10 cellular contexts compared by ENCODE assay signal in the genomic region with DNA sequence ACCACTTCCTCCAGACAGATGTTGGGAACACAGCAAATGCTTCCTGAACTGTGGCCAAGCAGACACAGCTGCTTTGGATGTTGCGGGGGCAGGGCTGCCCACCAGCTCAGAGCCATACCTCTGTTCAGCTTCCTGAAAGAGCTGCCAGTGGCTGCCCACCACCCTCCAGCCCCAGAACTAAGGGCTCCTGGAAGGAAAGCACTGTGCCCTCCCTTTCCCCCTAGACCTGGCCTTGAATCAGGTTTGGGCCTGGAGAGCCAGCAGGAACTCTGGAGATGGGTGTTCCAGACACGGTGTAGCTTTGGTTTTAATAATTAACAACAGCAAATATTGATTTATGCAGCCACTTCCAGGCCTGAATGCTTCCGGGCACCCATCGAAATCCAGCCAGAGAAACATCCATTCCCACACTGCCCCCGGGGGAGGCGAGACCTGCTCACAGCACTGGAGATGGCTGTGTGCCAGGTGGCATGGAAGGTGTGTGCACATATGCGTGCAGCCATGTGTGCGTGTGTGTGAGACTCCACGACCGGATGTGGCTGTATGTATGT. TPM values are rescaled to one million over a fixed set of nuclear protein-coding genes. Genes with fewer than 3 reads are reported as not detected.
DNase-seq lines count a peak whose midpoint lies in the region; ATAC-seq and TF ChIP-seq lines count a peak whose summit lies in the region.
"Had no signal": no experiment of that assay in that cellular context is flagged by ENCODE, and none has a peak within 500 bp of the region (broad histone marks: within the 10 kb centered on the region; RNA-seq: fewer than 3 reads in every experiment).

No MANE protein-coding gene starts in this region.

- DNase-seq in BE2C: peak; percentile 77
- no peak for DNase-seq in SK-N-MC (ENCODE audit: low read depth, low spot score)
- DNase-seq in lower lobe of right lung: peak; percentile 92
- DNase-seq in dermis blood vessel endothelial cell: no peak
- DNase-seq: foreskin keratinocyte, SW 1271 had no signal

- intact Hi-C loops in lower lobe of right lung (cut with DNase I): no loop called here

- H3K27ac ChIP-seq in SK-N-MC: peak overlapping the region; percentile 84
- peak overlapping the region; percentile 74 for H3K27ac ChIP-seq in lower lobe of right lung
- H3K27ac ChIP-seq: foreskin keratinocyte had no signal

- peaks cover 70% of the 10 kb centered on the region for H3K27me3 Mint-ChIP-seq in stimulated activated memory B cell treated with anti-CD40 and anti-IgM and Interleukin-4, amounts not matched to agents 10 μg/mL and 1 μg/mL and 100 μg/mL, for 72 hours

- peak overlapping the region; percentile 47 for H3K9ac ChIP-seq in SK-N-MC (ENCODE audit: insufficient read length)

- H3K36me3 ChIP-seq in BE2C (no peaks in the 10 kb centered on the region), SK-N-MC (ENCODE audit: insufficient read depth, low read length) (no peaks in the 10 kb centered on the region; the same call in 1 of the 2 replicates), lower lobe of right lung (no peaks in the 10 kb centered on the region)

- H3K9me3 ChIP-seq in BE2C (no peaks in the 10 kb centered on the region), SK-N-MC (ENCODE audit: low read depth, low read length) (no peaks in the 10 kb centered on the region), lower lobe of right lung (no peaks in the 10 kb centered on the region)

- H3K27me3 ChIP-seq in BE2C (no peaks in the 10 kb centered on the region), lower lobe of right lung (ENCODE audit: low read depth) (peaks cover 39% of the 10 kb centered on the region)

- H3K4me1 Mint-ChIP-seq in stimulated activated memory B cell treated with anti-CD40 and anti-IgM and Interleukin-4, amounts not matched to agents 10 μg/mL and 1 μg/mL and 100 μg/mL, for 72 hours: no peaks in the 10 kb centered on the region

- peak; percentile 75 to 77 for ATAC-seq in lower lobe of right lung
- no peak for ATAC-seq in stimulated activated memory B cell treated with anti-CD40 and anti-IgM and Interleukin-4, amounts not matched to agents 10 μg/mL and 1 μg/mL and 100 μg/mL, for 72 hours
- no peak for ATAC-seq in GM21786 (IDR thresholded peaks at IDR 0.05; ENCODE audit: unreplicated experiment)
- ATAC-seq in HG03354 (IDR thresholded peaks at IDR 0.05; ENCODE audit: poor library complexity, severe bottlenecking, unreplicated experiment): no peak

- H3K4me1 ChIP-seq in BE2C (peaks cover 17% of the 10 kb centered on the region), lower lobe of right lung (peaks cover 26% of the 10 kb centered on the region)

- H3K9me3 Mint-ChIP-seq in stimulated activated memory B cell treated with anti-CD40 and anti-IgM and Interleukin-4, amounts not matched to agents 10 μg/mL and 1 μg/mL and 100 μg/mL, for 72 hours: no peaks in the 10 kb centered on the region

- no peak for TF ChIP-seq EP300 in Ishikawa (IDR thresholded peaks at IDR 0.05; ENCODE audit: borderline replicate concordance)

- no peak overlapping the region for H3K4me3 Mint-ChIP-seq in stimulated activated memory B cell treated with anti-CD40 and anti-IgM and Interleukin-4, amounts not matched to agents 10 μg/mL and 1 μg/mL and 100 μg/mL, for 72 hours

- no peak overlapping the region for H3K27ac Mint-ChIP-seq in stimulated activated memory B cell treated with anti-CD40 and anti-IgM and Interleukin-4, amounts not matched to agents 10 μg/mL and 1 μg/mL and 100 μg/mL, for 72 hours

- TF ChIP-seq CTCF in BE2C (IDR thresholded peaks at IDR 0.05; ENCODE audit: low read depth, low read length) (no peak), lower lobe of right lung (IDR thresholded peaks at IDR 0.05) (no peak)

- no peaks in the 10 kb centered on the region for H3K36me3 Mint-ChIP-seq in stimulated activated memory B cell treated with anti-CD40 and anti-IgM and Interleukin-4, amounts not matched to agents 10 μg/mL and 1 μg/mL and 100 μg/mL, for 72 hours

- no peak overlapping the region for H3K4me3 ChIP-seq in BE2C (ENCODE audit: low read depth, low read length)
- H3K4me3 ChIP-seq in SK-N-MC: peak overlapping the region; percentile 73
- H3K4me3 ChIP-seq in lower lobe of right lung: no peak overlapping the region

- no peak for TF ChIP-seq RAD21 in Ishikawa (IDR thresholded peaks at IDR 0.05; ENCODE audit: low read depth)

TF ChIP-seq in Ishikawa, 13 proteins besides CTCF, POLR2A, EP300 and RAD21:
- TF ChIP-seq ZBTB7A (IDR thresholded peaks at IDR 0.05; ENCODE audit: low read depth) (no peak), NFIC (IDR thresholded peaks at IDR 0.05) (peak; percentile 73; the same call in 1 of the 2 replicates)

RNA-seq across cellular contexts. Expression of gene RAP1GAP, which starts 45.7 kb away (rescaled TPM):
- polyA plus RNA-seq in BE2C (2012; ENCODE audit: insufficient read depth, insufficient read length, low read depth): 7.0 TPM
- 33.7 TPM for total RNA-seq in lower lobe of right lung
- total RNA-seq in dermis blood vessel endothelial cell: under 0.01 and 0.05 TPM in 2 replicates

Comparison
In these comparisons a context has a peak if more than half of its experiments do, and no peak if none do; other contexts are left out.
1. DNase-seq: peak in BE2C (single experiment) and lower lobe of right lung (single experiment); none in SK-N-MC (single experiment) and dermis blood vessel endothelial cell (single experiment).
2. ATAC-seq: peak in lower lobe of right lung (2 of 2); none in stimulated activated memory B cell treated with anti-CD40 and anti-IgM and Interleukin-4, amounts not matched to agents 10 μg/mL and 1 μg/mL and 100 μg/mL, for 72 hours (single experiment), GM21786 (single experiment) and HG03354 (single experiment).
3. RNA of gene RAP1GAP, which starts 45.7 kb away (total RNA-seq): 33.7 TPM in lower lobe of right lung (single experiment); under 0.01 to 0.05 TPM in dermis blood vessel endothelial cell; every median in the first group is over 10 times any median in the second.